8 cellular contexts compared by ENCODE assay signal in the genomic region with DNA sequence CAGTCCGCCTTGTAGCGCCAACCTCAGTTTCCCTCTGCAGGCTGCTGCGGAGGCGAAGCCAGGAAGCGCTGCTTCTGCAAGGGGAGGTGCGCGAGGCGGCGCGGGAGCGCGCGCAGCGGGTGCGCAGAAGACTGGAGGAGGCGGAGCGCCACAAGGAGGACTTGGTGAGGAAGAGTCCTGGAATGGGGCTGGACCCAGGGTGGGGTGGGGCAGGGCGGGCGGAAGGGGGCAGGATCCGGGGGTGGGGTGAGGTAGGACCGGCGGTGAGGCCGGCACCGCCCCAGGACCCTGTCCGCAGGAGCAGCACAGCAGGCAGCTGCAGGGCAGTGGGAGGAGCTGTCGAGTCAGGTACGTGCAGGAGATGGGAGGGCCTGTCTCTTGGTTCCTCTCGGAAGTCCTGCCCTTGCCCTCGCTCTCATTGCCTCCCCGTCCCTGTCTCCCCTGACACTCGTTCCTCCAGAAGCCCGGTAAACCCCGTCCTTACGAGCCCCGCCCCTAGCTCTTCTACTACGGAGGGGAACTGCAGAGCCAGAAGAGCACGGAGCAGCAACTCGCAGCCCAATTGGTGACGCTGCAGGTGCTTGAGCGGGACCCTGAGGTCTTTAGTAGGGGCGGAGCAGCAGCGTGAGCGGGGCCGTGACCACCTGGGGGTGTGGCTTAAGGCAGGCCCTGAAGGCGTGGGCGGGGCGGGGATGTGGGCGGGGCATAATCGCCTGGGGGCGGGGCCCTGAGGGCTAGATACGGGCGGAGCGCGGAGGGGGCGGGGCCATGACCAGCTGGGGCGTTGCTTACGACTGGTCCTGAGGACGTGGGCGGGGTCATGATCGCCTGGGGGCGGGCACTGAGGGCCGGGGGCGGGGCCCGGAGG.
DNase-seq lines count a peak whose midpoint lies in the region; ATAC-seq and TF ChIP-seq lines count a peak whose summit lies in the region.
"Not testable (repeated sequence)": the region's sequence is repeated elsewhere in the genome, so short reads cannot be mapped to it uniquely, and the experiment has no call there.

No MANE protein-coding gene starts in this region.

- not testable (repeated sequence) for H3K9me3 Mint-ChIP-seq in CD14-positive monocyte

- H3K4me3 Mint-ChIP-seq in CD14-positive monocyte = peak overlapping the region; percentile 91 to 98

- H3K4me3 ChIP-seq in lower leg skin (ENCODE audit: low read depth, poor library complexity, severe bottlenecking) = peak overlapping the region; percentile 36

- not testable (repeated sequence) for TF ChIP-seq CTCF in CD14-positive monocyte (IDR thresholded peaks at IDR 0.05); lower leg skin (IDR thresholded peaks at IDR 0.05)

- TF ChIP-seq POLR2A in lower leg skin (IDR thresholded peaks at IDR 0.05) = not testable (repeated sequence)

- peaks cover 16 to 20% of the 10 kb centered on the region in 2 donors for H3K36me3 Mint-ChIP-seq in CD14-positive monocyte

- H3K27ac Mint-ChIP-seq in CD14-positive monocyte = peak overlapping the region; percentile 96 to 100 (median 98)

- peak; percentile 96 for DNase-seq in CD14-positive monocyte (ENCODE audit: low spot score)
- DNase-seq in NCI-H748 (lab: John Stamatoyannopoulos, UW; ENCODE audit: unreplicated experiment) = peak; percentile 91
- DNase-seq in activated CD4-positive, alpha-beta T cell treated with anti-CD3 and anti-CD28 coated beads, Interleukin-2, amount 50 U/mL, for 24 hours (ENCODE audit: low read depth in 1 of 2, low spot score in 1 of 2) = peak; percentile 95 to 97
- DNase-seq in dermis microvascular lymphatic vessel endothelial cell (ENCODE audit: low read depth in 2 of 2) = peak; percentile 68 to 93
- peak; percentile 93 to 98 for DNase-seq in lower leg skin (ENCODE audit: low spot score in 2 of 2)
- peak; percentile 94 to 100 for DNase-seq in stimulated activated CD4-positive, alpha-beta T cell treated with anti-CD3 and anti-CD28 coated beads, Interleukin-4, amount 100 ng/mL, for 4 hours

- H3K4me1 Mint-ChIP-seq in CD14-positive monocyte = peaks cover 11% of the 10 kb centered on the region

- peaks cover 17 to 27% (median 20%) of the 10 kb centered on the region in 3 donors for H3K27me3 Mint-ChIP-seq in CD14-positive monocyte (ENCODE audit: low read depth in 3 of 3)

- intact Hi-C loops in CD14-positive monocyte (cut with micrococcal nuclease) = loop anchor here in 1 of 2 donors (5.0 to 10.0 kb wide), 2 partner anchors 275 to 1408 kb away; partner anchors contain the start of gene CLTCL1
- intact Hi-C loops in lower leg skin (cut with DNase I; ENCODE audit: low total_unique reads) = not testable (repeated sequence)

- ATAC-seq in GM19397 (IDR thresholded peaks at IDR 0.05; ENCODE audit: unreplicated experiment) = peak; percentile 61
- ATAC-seq in HG03558 (IDR thresholded peaks at IDR 0.05; ENCODE audit: extremely low read depth, unreplicated experiment) = peak; percentile 38

- 0 to 1% methylated on average over 30 to 31 of the region's 64 CpGs for WGBS in lower leg skin, 2 donors

Comparison
In these comparisons a context has a peak if more than half of its experiments do, and no peak if none do; other contexts are left out.
1. Peak in every context shown above with its lines: DNase-seq, ATAC-seq and H3K4me3 ChIP-seq.